In genomic region chr1:174433451-174433850, GRCh38 we compare ENCODE assay signal across 18 cellular contexts. TPM values are rescaled to one million over a fixed set of nuclear protein-coding genes. Genes with fewer than 3 reads are reported as not detected.
DNase-seq lines count a peak whose midpoint lies in the region; TF ChIP-seq lines count a peak whose summit lies in the region.
"Had no signal": no experiment of that assay in that cellular context is flagged by ENCODE, and none has a peak within 500 bp of the region (broad histone marks: within the 10 kb centered on the region; RNA-seq: fewer than 3 reads in every experiment).

No MANE protein-coding gene starts in this region.

- intact Hi-C loops in activated naive CD4-positive, alpha-beta T cell treated with anti-CD3 and anti-CD28 coated beads for 36 hours (cut with micrococcal nuclease): no loop called here
- intact Hi-C loops in uterus (cut with DNase I; ENCODE audit: low total_unique reads): no loop called here

- H3K27me3 ChIP-seq in AG04450 (ENCODE audit: control insufficient read depth, insufficient read depth, low read length) (no peaks in the 10 kb centered on the region), uterus (no peaks in the 10 kb centered on the region)
- H3K27me3 ChIP-seq: upper lobe of left lung had no signal

- DNase-seq in AG04450 (ENCODE audit: low read depth, low spot score) (peak; percentile 66), HFF-Myc (ENCODE audit: extremely low read depth, low read depth) (peak; percentile 2), astrocyte of the hippocampus (ENCODE audit: low read depth, low spot score) (peak; percentile 37), glomerular visceral epithelial cell (ENCODE audit: extremely low spot score) (peak; percentile 1), iPS-NIHi7 (ENCODE audit: extremely low spot score) (no peak), cerebellar cortex (ENCODE audit: low spot score) (no peak), uterus (no peak)
- no peak for DNase-seq in activated naive CD4-positive, alpha-beta T cell treated with anti-CD3 and anti-CD28 coated beads for 36 hours
- DNase-seq: activated CD4-positive, alpha-beta T cell treated with anti-CD3 and anti-CD28 coated beads for 1 hour; endodermal cell; KG1; kidney; NCI-H1105 treated with DMSO at 0.1 percent for 48 hours; T-helper 2 cell; upper lobe of left lung had no signal

- CTCF ChIA-PET in AG04450 (lab: Charles Lee): interaction anchor here (1.1 to 1.9 kb wide), 3 partner anchors 20 to 293 kb away, joined by 4 to 8 read pairs (median 4); no protein-coding TSS in a partner anchor
- CTCF ChIA-PET in activated naive CD4-positive, alpha-beta T cell treated with anti-CD3 and anti-CD28 coated beads for 36 hours (lab: Charles Lee): no interaction called here

- H3K36me3 ChIP-seq in uterus: no peaks in the 10 kb centered on the region
- H3K36me3 ChIP-seq: upper lobe of left lung had no signal

- H3K36me3 Mint-ChIP-seq in activated naive CD4-positive, alpha-beta T cell treated with anti-CD3 and anti-CD28 coated beads for 36 hours (ENCODE audit: low read depth): peaks cover 4% of the 10 kb centered on the region
- H3K36me3 Mint-ChIP-seq: stimulated activated effector memory CD8-positive, alpha-beta T cell treated with anti-CD3 and anti-CD28 coated beads, Interleukin-12 subunit alpha, Interleukin-12 subunit beta, amount 100 ng/mL, for 72 hours had no signal

- no peak overlapping the region for H3K27ac Mint-ChIP-seq in activated naive CD4-positive, alpha-beta T cell treated with anti-CD3 and anti-CD28 coated beads for 36 hours
- H3K27ac Mint-ChIP-seq: endodermal cell; stimulated activated effector memory CD8-positive, alpha-beta T cell treated with anti-CD3 and anti-CD28 coated beads, Interleukin-12 subunit alpha, Interleukin-12 subunit beta, amount 100 ng/mL, for 72 hours had no signal

- H3K27ac ChIP-seq in AG04450 (ENCODE audit: low read depth, low read length): no peak overlapping the region
- H3K27ac ChIP-seq in uterus: no peak overlapping the region
- H3K27ac ChIP-seq: upper lobe of left lung had no signal

- H3K9me3 Mint-ChIP-seq in activated naive CD4-positive, alpha-beta T cell treated with anti-CD3 and anti-CD28 coated beads for 36 hours: peaks cover 6% of the 10 kb centered on the region

- TF ChIP-seq POLR2A in uterus (IDR thresholded peaks at IDR 0.05): no peak

- TF ChIP-seq CTCF in AG04450 (IDR thresholded peaks at IDR 0.05; ENCODE audit: low read depth, low read length) (no peak), HFF-Myc (IDR thresholded peaks at IDR 0.05; ENCODE audit: low read depth, low read length, missing control alignments) (no peak), uterus (IDR thresholded peaks at IDR 0.05) (no peak)

- H3K9me3 ChIP-seq in AG04450 (ENCODE audit: control insufficient read depth, insufficient read depth, low read length) (no peaks in the 10 kb centered on the region), uterus (no peaks in the 10 kb centered on the region)
- H3K9me3 ChIP-seq: upper lobe of left lung had no signal

- no peaks in the 10 kb centered on the region for H3K27me3 Mint-ChIP-seq in activated naive CD4-positive, alpha-beta T cell treated with anti-CD3 and anti-CD28 coated beads for 36 hours (ENCODE audit: low read depth)

- H3K4me3 ChIP-seq in AG04450 (ENCODE audit: low read depth, low read length): no peak overlapping the region
- H3K4me3 ChIP-seq in HFF-Myc (replicated peaks; ENCODE audit: low read depth, low read length): no peak overlapping the region
- no peak overlapping the region for H3K4me3 ChIP-seq in uterus
- H3K4me3 ChIP-seq: smooth muscle cell, upper lobe of left lung had no signal

- H3K4me3 Mint-ChIP-seq in activated naive CD4-positive, alpha-beta T cell treated with anti-CD3 and anti-CD28 coated beads for 36 hours: no peak overlapping the region
- H3K4me3 Mint-ChIP-seq: endodermal cell; stimulated activated effector memory CD8-positive, alpha-beta T cell treated with anti-CD3 and anti-CD28 coated beads, Interleukin-12 subunit alpha, Interleukin-12 subunit beta, amount 100 ng/mL, for 72 hours had no signal

- H3K4me1 ChIP-seq in uterus: no peaks in the 10 kb centered on the region
- H3K4me1 ChIP-seq: upper lobe of left lung had no signal

- POLR2A ChIA-PET in AG04450 (lab: Yijun Ruan, JAX): interaction anchor here (0.5 to 0.8 kb wide), 2 partner anchors 58 to 122 kb away, joined by 3 read pairs; no protein-coding TSS in a partner anchor

- no peaks in the 10 kb centered on the region for H3K4me1 Mint-ChIP-seq in activated naive CD4-positive, alpha-beta T cell treated with anti-CD3 and anti-CD28 coated beads for 36 hours (ENCODE audit: low read depth)

RNA-seq across cellular contexts. Expression of gene GPR52, which starts 14.3 kb away (rescaled TPM):
- polyA plus RNA-seq in AG04450 (2011; rRNA removed): 0.10 TPM in 1 of 2 replicates, not detected in the other
- polyA minus RNA-seq in AG04450 (2011; rRNA and poly(A)+ RNA removed): 3.0 and 5.5 TPM in 2 replicates
- total RNA-seq in activated naive CD4-positive, alpha-beta T cell treated with anti-CD3 and anti-CD28 coated beads for 36 hours: under 1 TPM in 1 of 2 experiments, not detected in 1; 0.20 TPM
- 1 to 10 TPM in 2 of 4 donors, not detected in 2; 4.1 to 4.4 TPM for total RNA-seq in uterus
- total RNA-seq: A172 had no signal
- polyA plus RNA-seq: smooth muscle cell had no signal

Comparison
In these comparisons a context has a peak if more than half of its experiments do, and no peak if none do; other contexts are left out.
1. DNase-seq: peak in AG04450 (single experiment), HFF-Myc (single experiment), astrocyte of the hippocampus (single experiment) and glomerular visceral epithelial cell (single experiment); none in activated naive CD4-positive, alpha-beta T cell treated with anti-CD3 and anti-CD28 coated beads for 36 hours (single experiment), iPS-NIHi7 (single experiment), cerebellar cortex (single experiment) and uterus (0 of 2).